In genomic region chr7:38411404-38411803, GRCh38 we compare ENCODE assay signal across 11 cellular contexts.
DNase-seq lines count a peak whose midpoint lies in the region; ATAC-seq and TF ChIP-seq lines count a peak whose summit lies in the region.
"Had no signal": no experiment of that assay in that cellular context is flagged by ENCODE, and none has a peak within 500 bp of the region (broad histone marks: within the 10 kb centered on the region; RNA-seq: fewer than 3 reads in every experiment).

No MANE protein-coding gene starts in this region.

- H3K4me1 Mint-ChIP-seq in activated CD4-positive, alpha-beta T cell treated with anti-CD3 and anti-CD28 coated beads for 36 hours, result peaks cover 17% of the 10 kb centered on the region
- peaks cover 7% of the 10 kb centered on the region for H3K4me1 Mint-ChIP-seq in activated CD8-positive, alpha-beta memory T cell treated with anti-CD3 and anti-CD28 coated beads, Interleukin-2, amount 10 ng/mL, durations not matched to agents 7 days and 5 days
- H3K4me1 Mint-ChIP-seq: stimulated activated effector memory CD8-positive, alpha-beta T cell treated with anti-CD3 and anti-CD28 coated beads, Interleukin-12 subunit alpha, Interleukin-12 subunit beta, amount 100 ng/mL, for 72 hours had no signal

- TF ChIP-seq CTCF in 22Rv1 (IDR thresholded peaks at IDR 0.05), result peak; percentile 75

- intact Hi-C loops in activated CD4-positive, alpha-beta T cell treated with anti-CD3 and anti-CD28 coated beads for 36 hours (cut with DNase I, micrococcal nuclease), result no loop called here

- no peak for TF ChIP-seq POLR2A in erythroblast (IDR thresholded peaks at IDR 0.05; ENCODE audit: low read length)

- peak; percentile 15 for DNase-seq in ELR (ENCODE audit: low read depth)
- DNase-seq in NCI-H69 (lab: John Stamatoyannopoulos, UW), result peak; percentile 60
- peak; percentile 6 to 15 for DNase-seq in erythroblast (lab: John Stamatoyannopoulos, UW)
- DNase-seq in stimulated activated naive CD4-positive, alpha-beta T cell treated with Interleukin-2 at 50 U/mL for 16 hours (lab: John Stamatoyannopoulos, UW), result no peak
- no peak for DNase-seq in NCI-H2171 (lab: John Stamatoyannopoulos, UW)
- no peak for DNase-seq in activated CD4-positive, alpha-beta T cell treated with anti-CD3 and anti-CD28 coated beads for 36 hours
- no peak for DNase-seq in activated CD8-positive, alpha-beta memory T cell treated with anti-CD3 and anti-CD28 coated beads, Interleukin-2, amount 10 ng/mL, durations not matched to agents 7 days and 5 days
- DNase-seq: activated naive CD8-positive, alpha-beta T cell treated with anti-CD3 and anti-CD28 coated beads for 36 hours; DMS79 treated with DMSO at 0.1 percent for 48 hours had no signal

- H3K36me3 Mint-ChIP-seq in activated CD4-positive, alpha-beta T cell treated with anti-CD3 and anti-CD28 coated beads for 36 hours (ENCODE audit: low read depth), result no peaks in the 10 kb centered on the region
- H3K36me3 Mint-ChIP-seq in activated CD8-positive, alpha-beta memory T cell treated with anti-CD3 and anti-CD28 coated beads, Interleukin-2, amount 10 ng/mL, durations not matched to agents 7 days and 5 days, result no peaks in the 10 kb centered on the region
- H3K36me3 Mint-ChIP-seq: activated naive CD8-positive, alpha-beta T cell treated with anti-CD3 and anti-CD28 coated beads for 36 hours; stimulated activated effector memory CD8-positive, alpha-beta T cell treated with anti-CD3 and anti-CD28 coated beads, Interleukin-12 subunit alpha, Interleukin-12 subunit beta, amount 100 ng/mL, for 72 hours had no signal

- POLR2A ChIA-PET in activated CD4-positive, alpha-beta T cell treated with anti-CD3 and anti-CD28 coated beads for 36 hours (lab: Charles Lee), result interaction anchor here (0.6 kb wide), 1 partner anchor 739 kb away, joined by 3 read pairs; no protein-coding TSS in a partner anchor

- H3K27me3 Mint-ChIP-seq in activated CD4-positive, alpha-beta T cell treated with anti-CD3 and anti-CD28 coated beads for 36 hours, result peaks cover 2% of the 10 kb centered on the region
- H3K27me3 Mint-ChIP-seq in activated CD8-positive, alpha-beta memory T cell treated with anti-CD3 and anti-CD28 coated beads, Interleukin-2, amount 10 ng/mL, durations not matched to agents 7 days and 5 days, result peaks cover 2% of the 10 kb centered on the region
- H3K27me3 Mint-ChIP-seq: activated naive CD8-positive, alpha-beta T cell treated with anti-CD3 and anti-CD28 coated beads for 36 hours had no signal

- no peak overlapping the region for H3K27ac Mint-ChIP-seq in activated CD4-positive, alpha-beta T cell treated with anti-CD3 and anti-CD28 coated beads for 36 hours
- no peak overlapping the region for H3K27ac Mint-ChIP-seq in activated CD8-positive, alpha-beta memory T cell treated with anti-CD3 and anti-CD28 coated beads, Interleukin-2, amount 10 ng/mL, durations not matched to agents 7 days and 5 days
- H3K27ac Mint-ChIP-seq: activated naive CD8-positive, alpha-beta T cell treated with anti-CD3 and anti-CD28 coated beads for 36 hours; stimulated activated effector memory CD8-positive, alpha-beta T cell treated with anti-CD3 and anti-CD28 coated beads, Interleukin-12 subunit alpha, Interleukin-12 subunit beta, amount 100 ng/mL, for 72 hours had no signal

- no peak for ATAC-seq in activated CD4-positive, alpha-beta T cell treated with anti-CD3 and anti-CD28 coated beads for 36 hours
- no peak for ATAC-seq in activated CD8-positive, alpha-beta memory T cell treated with anti-CD3 and anti-CD28 coated beads, Interleukin-2, amount 10 ng/mL, durations not matched to agents 7 days and 5 days
- ATAC-seq: stimulated activated effector memory CD8-positive, alpha-beta T cell treated with anti-CD3 and anti-CD28 coated beads, Interleukin-12 subunit alpha, Interleukin-12 subunit beta, amount 100 ng/mL, for 72 hours had no signal

- H3K27ac ChIP-seq in 22Rv1, result no peak overlapping the region

- CTCF ChIA-PET in activated CD4-positive, alpha-beta T cell treated with anti-CD3 and anti-CD28 coated beads for 36 hours (lab: Charles Lee), result interaction anchor here (0.6 to 0.9 kb wide), 4 partner anchors 12 to 220 kb away, joined by 3 to 4 read pairs (median 4); partner anchors contain the start of gene AMPH
- CTCF ChIA-PET in activated CD8-positive, alpha-beta memory T cell treated with anti-CD3 and anti-CD28 coated beads, Interleukin-2, amount 10 ng/mL, durations not matched to agents 7 days and 5 days (lab: Charles Lee), result interaction anchor here (0.6 to 1.0 kb wide), 2 partner anchors 10 to 12 kb away, joined by 3 read pairs; no protein-coding TSS in a partner anchor

- H3K4me3 Mint-ChIP-seq in activated CD4-positive, alpha-beta T cell treated with anti-CD3 and anti-CD28 coated beads for 36 hours, result no peak overlapping the region
- no peak overlapping the region for H3K4me3 Mint-ChIP-seq in activated CD8-positive, alpha-beta memory T cell treated with anti-CD3 and anti-CD28 coated beads, Interleukin-2, amount 10 ng/mL, durations not matched to agents 7 days and 5 days
- H3K4me3 Mint-ChIP-seq: activated naive CD8-positive, alpha-beta T cell treated with anti-CD3 and anti-CD28 coated beads for 36 hours; stimulated activated effector memory CD8-positive, alpha-beta T cell treated with anti-CD3 and anti-CD28 coated beads, Interleukin-12 subunit alpha, Interleukin-12 subunit beta, amount 100 ng/mL, for 72 hours had no signal

- no peaks in the 10 kb centered on the region for H3K9me3 Mint-ChIP-seq in activated CD4-positive, alpha-beta T cell treated with anti-CD3 and anti-CD28 coated beads for 36 hours (ENCODE audit: low read depth)
- no peaks in the 10 kb centered on the region for H3K9me3 Mint-ChIP-seq in activated CD8-positive, alpha-beta memory T cell treated with anti-CD3 and anti-CD28 coated beads, Interleukin-2, amount 10 ng/mL, durations not matched to agents 7 days and 5 days (ENCODE audit: low read depth)
- H3K9me3 Mint-ChIP-seq: activated naive CD8-positive, alpha-beta T cell treated with anti-CD3 and anti-CD28 coated beads for 36 hours; stimulated activated effector memory CD8-positive, alpha-beta T cell treated with anti-CD3 and anti-CD28 coated beads, Interleukin-12 subunit alpha, Interleukin-12 subunit beta, amount 100 ng/mL, for 72 hours had no signal

Comparison
In these comparisons a context has a peak if more than half of its experiments do, and no peak if none do; other contexts are left out.
1. DNase-seq: peak in ELR (single experiment), NCI-H69 (single experiment) and erythroblast (2 of 2); none in stimulated activated naive CD4-positive, alpha-beta T cell treated with Interleukin-2 at 50 U/mL for 16 hours (single experiment), NCI-H2171 (single experiment), activated CD4-positive, alpha-beta T cell treated with anti-CD3 and anti-CD28 coated beads for 36 hours (single experiment) and activated CD8-positive, alpha-beta memory T cell treated with anti-CD3 and anti-CD28 coated beads, Interleukin-2, amount 10 ng/mL, durations not matched to agents 7 days and 5 days (single experiment).